ENCODE assay signal across 19 cellular contexts in the genomic region with DNA sequence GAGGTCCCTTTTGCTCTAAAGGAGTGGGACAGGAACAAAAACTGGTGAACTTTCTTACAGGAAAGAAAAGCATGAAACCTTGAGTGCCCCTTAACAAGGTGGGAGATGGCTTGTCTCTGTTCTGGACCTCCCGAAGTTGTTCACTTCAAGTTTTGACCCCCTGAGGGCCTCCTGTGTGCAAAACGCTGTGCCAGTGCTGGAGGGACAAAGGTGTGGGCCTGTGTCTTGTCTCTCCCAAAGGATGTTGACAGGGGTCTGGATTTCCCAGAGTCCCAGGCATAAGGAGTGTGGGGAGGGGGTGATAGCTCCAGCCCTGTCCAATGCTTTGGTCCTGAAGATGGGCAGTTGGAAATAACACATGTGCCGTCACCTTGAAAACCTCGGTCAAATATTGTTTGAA. TPM values are rescaled to one million over a fixed set of nuclear protein-coding genes. Genes with fewer than 3 reads are reported as not detected.
DNase-seq lines count a peak whose midpoint lies in the region; ATAC-seq and TF ChIP-seq lines count a peak whose summit lies in the region.
"Had no signal": no experiment of that assay in that cellular context is flagged by ENCODE, and none has a peak within 500 bp of the region (broad histone marks: within the 10 kb centered on the region; RNA-seq: fewer than 3 reads in every experiment).

No MANE protein-coding gene starts in this region.

- intact Hi-C loops in thyroid gland (cut with DNase I), result no loop called here

- no peaks in the 10 kb centered on the region for H3K9me3 ChIP-seq in HEK293 (ENCODE audit: control insufficient read depth, insufficient read depth, low read depth, low read length)
- H3K9me3 ChIP-seq in thyroid gland, result no peaks in the 10 kb centered on the region
- H3K9me3 ChIP-seq in neuronal stem cell (replicated peaks in 1 of 2; ENCODE audit: control insufficient read depth in 2 of 2, insufficient read depth in 1 of 2, low read depth in 1 of 2, low read length in 2 of 2), result no peaks in the 10 kb centered on the region

- H4K91ac ChIP-seq in neuronal stem cell (ENCODE audit: low read depth, low read length, poor library complexity), result no peak overlapping the region

- H3K4me2 ChIP-seq in neuronal stem cell (ENCODE audit: insufficient read depth, low read length, poor library complexity, severe bottlenecking), result no peak overlapping the region

- ATAC-seq in HG02623 (IDR thresholded peaks at IDR 0.05; ENCODE audit: unreplicated experiment), result no peak

- H3K18ac ChIP-seq in neuronal stem cell (ENCODE audit: low read length), result no peak overlapping the region

- no peak for TF ChIP-seq CTCF in HEK293 (tag by site-specific recombination; IDR thresholded peaks at IDR 0.05)
- no peak for TF ChIP-seq CTCF in thyroid gland (IDR thresholded peaks at IDR 0.05)

- H3K4me3 ChIP-seq in HEK293 (ENCODE audit: low read depth, low read length), result no peak overlapping the region
- H3K4me3 ChIP-seq in thyroid gland (replicated peaks in 1 of 3), result no peak overlapping the region
- H3K4me3 ChIP-seq in neuronal stem cell (ENCODE audit: low read length in 2 of 2), result no peak overlapping the region

- no peak overlapping the region for H2BK12ac ChIP-seq in neuronal stem cell (ENCODE audit: low read length)

- no peak overlapping the region for H3K27ac ChIP-seq in HEK293 (ENCODE audit: extremely low read depth, low read depth, low read length)
- H3K27ac ChIP-seq in cingulate gyrus (ENCODE audit: low read depth, low read length), result peak overlapping the region; percentile 47
- no peak overlapping the region for H3K27ac ChIP-seq in thyroid gland
- no peak overlapping the region for H3K27ac ChIP-seq in neuronal stem cell (replicated peaks; ENCODE audit: low read length)

- CTCF ChIA-PET in HEK293 (lab: Yijun Ruan, JAX), result interaction anchor here (0.7 kb wide), 1 partner anchor 662 kb away, joined by 3 read pairs; no protein-coding TSS in a partner anchor

- no peak overlapping the region for H3K23ac ChIP-seq in neuronal stem cell (ENCODE audit: low read depth, low read length, poor library complexity)

- H3K36me3 ChIP-seq in HEK293 (ENCODE audit: control insufficient read depth in 2 of 2, insufficient read depth in 1 of 2, low read length in 2 of 2) (no peaks in the 10 kb centered on the region), thyroid gland (no peaks in the 10 kb centered on the region), neuronal stem cell (replicated peaks in 1 of 2; ENCODE audit: control insufficient read depth in 2 of 2, insufficient read depth in 2 of 2, low read length in 2 of 2) (no peaks in the 10 kb centered on the region)

- POLR2A ChIA-PET in HEK293 (lab: Yijun Ruan, JAX), result no interaction called here

- 86 to 89% methylated on average over 4 of the region's 4 CpGs for WGBS in thyroid gland, 2 donors
- WGBS in neuronal stem cell (ENCODE audit: extremely low coverage in 2 of 2, insufficient read length in 2 of 2, insufficient replicate concordance in 1 of 2), 2 donors, result no CpG with 5 or more reads among the region's 4 CpGs

- H3K4me1 ChIP-seq in HEK293 (ENCODE audit: control insufficient read depth, insufficient read depth, low read length), result peaks cover 6% of the 10 kb centered on the region
- H3K4me1 ChIP-seq in thyroid gland, result peaks cover 0 to 5% of the 10 kb centered on the region in 2 donors
- H3K4me1 ChIP-seq in neuronal stem cell (ENCODE audit: control insufficient read depth in 2 of 2, insufficient read depth in 1 of 2, low read depth in 1 of 2, low read length in 2 of 2), result peaks cover 0 to under 1% of the 10 kb centered on the region in 2 donors

- H2BK15ac ChIP-seq in neuronal stem cell (ENCODE audit: low read length), result no peak overlapping the region

- H3K27me3 ChIP-seq in thyroid gland (no peaks in the 10 kb centered on the region), neuronal stem cell (ENCODE audit: control insufficient read depth in 3 of 3, insufficient read depth in 3 of 3, low read depth in 1 of 3, low read length in 3 of 3) (peaks cover 6 to 32% (median 20%) of the 10 kb centered on the region in 3 experiments)

- no peak overlapping the region for H2AFZ ChIP-seq in neuronal stem cell (ENCODE audit: low read length)

- no peak overlapping the region for H2BK5ac ChIP-seq in neuronal stem cell (ENCODE audit: low read length)

- H4K8ac ChIP-seq in neuronal stem cell (ENCODE audit: low read depth, low read length), result no peak overlapping the region

- H2AK5ac ChIP-seq in neuronal stem cell (ENCODE audit: low read depth, low read length), result no peak overlapping the region

- TF ChIP-seq POLR2A in thyroid gland (IDR thresholded peaks at IDR 0.05), result no peak

- DNase-seq in mesenteric fat pad (ENCODE audit: low spot score) (peak; percentile 37), thyroid gland (no peak), neuronal stem cell (ENCODE audit: low spot score) (no peak)
- DNase-seq: C1 segment of cervical spinal cord; Calu3; CD4-positive, alpha-beta memory T cell; COR-L47; DMS53; DMS79 treated with DMSO at 0.1 percent for 48 hours; GF-D8; GOT3; H7; HCEC 1CT had no signal

- H3K79me1 ChIP-seq in neuronal stem cell (ENCODE audit: low read depth, low read length), result no peaks in the 10 kb centered on the region

- no peak overlapping the region for H3K14ac ChIP-seq in neuronal stem cell (ENCODE audit: low read length)

- H3K9ac ChIP-seq in neuronal stem cell (ENCODE audit: low read depth, low read length, poor library complexity), result no peak overlapping the region

- no peak overlapping the region for H2BK120ac ChIP-seq in neuronal stem cell (ENCODE audit: low read depth, low read length)

- no peak overlapping the region for H3K4ac ChIP-seq in neuronal stem cell (ENCODE audit: low read length)

TF ChIP-seq in HEK293, 187 proteins besides CTCF, POLR2A, EP300 and RAD21:
- TF ChIP-seq, protein P1, sequence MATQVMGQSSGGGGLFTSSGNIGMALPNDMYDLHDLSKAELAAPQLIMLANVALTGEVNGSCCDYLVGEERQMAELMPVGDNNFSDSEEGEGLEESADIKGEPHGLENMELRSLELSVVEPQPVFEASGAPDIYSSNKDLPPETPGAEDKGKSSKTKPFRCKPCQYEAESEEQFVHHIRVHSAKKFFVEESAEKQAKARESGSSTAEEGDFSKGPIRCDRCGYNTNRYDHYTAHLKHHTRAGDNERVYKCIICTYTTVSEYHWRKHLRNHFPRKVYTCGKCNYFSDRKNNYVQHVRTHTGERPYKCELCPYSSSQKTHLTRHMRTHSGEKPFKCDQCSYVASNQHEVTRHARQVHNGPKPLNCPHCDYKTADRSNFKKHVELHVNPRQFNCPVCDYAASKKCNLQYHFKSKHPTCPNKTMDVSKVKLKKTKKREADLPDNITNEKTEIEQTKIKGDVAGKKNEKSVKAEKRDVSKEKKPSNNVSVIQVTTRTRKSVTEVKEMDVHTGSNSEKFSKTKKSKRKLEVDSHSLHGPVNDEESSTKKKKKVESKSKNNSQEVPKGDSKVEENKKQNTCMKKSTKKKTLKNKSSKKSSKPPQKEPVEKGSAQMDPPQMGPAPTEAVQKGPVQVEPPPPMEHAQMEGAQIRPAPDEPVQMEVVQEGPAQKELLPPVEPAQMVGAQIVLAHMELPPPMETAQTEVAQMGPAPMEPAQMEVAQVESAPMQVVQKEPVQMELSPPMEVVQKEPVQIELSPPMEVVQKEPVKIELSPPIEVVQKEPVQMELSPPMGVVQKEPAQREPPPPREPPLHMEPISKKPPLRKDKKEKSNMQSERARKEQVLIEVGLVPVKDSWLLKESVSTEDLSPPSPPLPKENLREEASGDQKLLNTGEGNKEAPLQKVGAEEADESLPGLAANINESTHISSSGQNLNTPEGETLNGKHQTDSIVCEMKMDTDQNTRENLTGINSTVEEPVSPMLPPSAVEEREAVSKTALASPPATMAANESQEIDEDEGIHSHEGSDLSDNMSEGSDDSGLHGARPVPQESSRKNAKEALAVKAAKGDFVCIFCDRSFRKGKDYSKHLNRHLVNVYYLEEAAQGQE (tag by site-specific recombination; IDR thresholded peaks at IDR 0.05), result peak; percentile 46; the same call in 1 of the 2 replicates
- TF ChIP-seq RBAK (tag by site-specific recombination; IDR thresholded peaks at IDR 0.05) (no peak), ZBTB7A (tag by site-specific recombination; IDR thresholded peaks at IDR 0.05; ENCODE audit: low read depth) (no peak)

RNA-seq across cellular contexts. Expression of a gene that starts 6.5 kb away (rescaled TPM):
- not detected for total RNA-seq in mesenteric fat pad
- total RNA-seq in thyroid gland, result 10 to 100 TPM in 1 of 4 donors, 1 to 10 TPM in 3; 1.1 to 10.8 (median 5.3) TPM
- 0.35 TPM for polyA plus RNA-seq in neuronal stem cell (2013, experiment 1 of 2)
- polyA plus RNA-seq in neuronal stem cell (2013, experiment 2 of 2), result 0.44 TPM
- total RNA-seq: A172, Calu3, G401 had no signal
- polyA plus RNA-seq: BJ; CD4-positive, alpha-beta memory T cell had no signal
